In the genomic region with DNA sequence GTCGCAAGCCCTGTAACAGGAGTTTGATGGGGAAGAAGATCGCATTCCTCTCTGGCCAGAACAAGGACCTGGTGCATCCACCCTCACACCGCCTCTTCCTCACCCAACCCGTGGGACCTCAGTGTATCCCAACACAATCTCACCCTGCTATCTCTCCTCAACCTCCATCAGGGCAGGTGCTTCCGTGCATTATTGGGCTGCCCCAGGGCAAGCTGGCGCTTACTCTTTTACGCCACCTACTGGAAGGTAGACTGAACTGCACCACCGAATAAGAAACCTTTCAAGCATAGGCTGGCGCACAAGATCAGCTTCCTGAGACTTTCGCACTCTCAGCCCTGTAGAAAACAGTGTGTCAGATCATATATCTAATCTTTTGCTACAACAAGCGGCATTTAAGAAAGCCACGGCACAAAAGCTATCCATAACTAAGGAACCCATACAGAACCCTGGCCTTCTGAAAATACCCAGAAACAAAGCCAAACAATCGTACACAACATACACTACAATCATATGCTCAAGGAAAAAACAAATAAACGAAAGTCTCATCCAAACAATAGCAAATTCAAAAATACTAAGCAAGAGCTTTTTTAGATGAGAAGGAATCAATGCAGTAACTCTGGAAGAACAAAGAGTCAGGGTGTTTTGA, we compare ENCODE assay signal across 8 cellular contexts.
A peak's percentile ranks its signal among the peaks of the same experiment; 100 is the strongest.
DNase-seq lines count a peak whose midpoint lies in the region; ATAC-seq and FAIRE-seq lines count a peak whose summit lies in the region.

No MANE protein-coding gene starts in this region.

- H3K36me3 Mint-ChIP-seq in activated CD4-positive, alpha-beta T cell treated with anti-CD3 and anti-CD28 coated beads, Interleukin-2, amount 10 ng/mL, durations not matched to agents 7 days and 5 days (ENCODE audit: low read depth): no peaks in the 10 kb centered on the region

- FAIRE-seq in HTR-8/SVneo (lab: Jason Lieb, UNC): peak; percentile 52

- CTCF ChIA-PET in activated CD4-positive, alpha-beta T cell treated with anti-CD3 and anti-CD28 coated beads, Interleukin-2, amount 10 ng/mL, durations not matched to agents 7 days and 5 days (lab: Charles Lee): interaction anchor here (0.6 to 1.0 kb wide), 2 partner anchors 12 to 38 kb away, joined by 3 read pairs; no protein-coding TSS in a partner anchor

- ATAC-seq in GM21737 (IDR thresholded peaks at IDR 0.05; ENCODE audit: unreplicated experiment): peak; percentile 98
- ATAC-seq in sciatic nerve: peak; percentile 24

- no peaks in the 10 kb centered on the region for H3K9me3 Mint-ChIP-seq in activated CD4-positive, alpha-beta T cell treated with anti-CD3 and anti-CD28 coated beads, Interleukin-2, amount 10 ng/mL, durations not matched to agents 7 days and 5 days

- no peak overlapping the region for H3K27ac Mint-ChIP-seq in activated CD4-positive, alpha-beta T cell treated with anti-CD3 and anti-CD28 coated beads, Interleukin-2, amount 10 ng/mL, durations not matched to agents 7 days and 5 days

- no peaks in the 10 kb centered on the region for H3K4me1 Mint-ChIP-seq in activated CD4-positive, alpha-beta T cell treated with anti-CD3 and anti-CD28 coated beads, Interleukin-2, amount 10 ng/mL, durations not matched to agents 7 days and 5 days

- peak; percentile 8 for DNase-seq in activated naive CD4-positive, alpha-beta T cell treated with Interleukin-2 at 50 U/mL for 16 hours
- DNase-seq in activated naive CD4-positive, alpha-beta T cell (lab: John Stamatoyannopoulos, UW): no peak
- DNase-seq in HTR-8/SVneo (ENCODE audit: insufficient read length, low spot score): peak; percentile 9
- peak; percentile 46 for DNase-seq in activated CD4-positive, alpha-beta T cell treated with anti-CD3 and anti-CD28 coated beads, Interleukin-2, amount 10 ng/mL, durations not matched to agents 7 days and 5 days
- DNase-seq in fibroblast of the conjunctiva (ENCODE audit: low read depth): peak; percentile 9
- DNase-seq in sciatic nerve (ENCODE audit: low spot score): no peak
- DNase-seq in NCI-H2196 (lab: John Stamatoyannopoulos, UW; ENCODE audit: unreplicated experiment): no peak

- no peak overlapping the region for H3K4me3 Mint-ChIP-seq in activated CD4-positive, alpha-beta T cell treated with anti-CD3 and anti-CD28 coated beads, Interleukin-2, amount 10 ng/mL, durations not matched to agents 7 days and 5 days

- intact Hi-C loops in sciatic nerve (cut with DNase I): no loop called here

- POLR2A ChIA-PET in activated CD4-positive, alpha-beta T cell treated with anti-CD3 and anti-CD28 coated beads, Interleukin-2, amount 10 ng/mL, durations not matched to agents 7 days and 5 days (lab: Charles Lee): no interaction called here

- H3K27me3 Mint-ChIP-seq in activated CD4-positive, alpha-beta T cell treated with anti-CD3 and anti-CD28 coated beads, Interleukin-2, amount 10 ng/mL, durations not matched to agents 7 days and 5 days: no peaks in the 10 kb centered on the region

Comparison
In these comparisons a context has a peak if more than half of its experiments do, and no peak if none do; other contexts are left out.
1. DNase-seq: peak in activated naive CD4-positive, alpha-beta T cell treated with Interleukin-2 at 50 U/mL for 16 hours (single experiment), HTR-8/SVneo (single experiment), activated CD4-positive, alpha-beta T cell treated with anti-CD3 and anti-CD28 coated beads, Interleukin-2, amount 10 ng/mL, durations not matched to agents 7 days and 5 days (single experiment) and fibroblast of the conjunctiva (single experiment); none in activated naive CD4-positive, alpha-beta T cell (0 of 4), sciatic nerve (single experiment) and NCI-H2196 (single experiment).